ENCODE assay signal across 1 cellular context in the genomic region with DNA sequence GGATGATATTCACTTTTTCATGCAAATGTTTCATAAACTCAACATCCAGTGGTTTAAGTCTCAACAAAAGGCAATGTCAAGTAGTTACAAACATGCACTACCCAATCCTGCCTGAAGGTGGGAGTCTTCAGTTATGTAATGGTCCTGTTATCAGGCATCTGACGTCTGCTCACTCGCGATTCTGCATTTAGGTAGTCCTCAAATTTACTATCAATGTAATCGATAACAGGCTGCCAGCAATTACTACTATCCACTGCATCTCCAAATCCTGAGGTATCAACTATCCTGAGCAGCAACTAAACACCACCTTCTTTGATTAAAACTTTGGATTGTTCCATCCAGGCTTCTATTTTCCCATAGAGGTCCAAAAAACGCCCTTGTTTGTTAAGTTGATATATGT.
TF ChIP-seq lines count a peak whose summit lies in the region.

No MANE protein-coding gene starts in this region.

TF ChIP-seq in HEK293, 187 proteins besides CTCF, POLR2A, EP300 and RAD21:
- TF ChIP-seq ZBTB17 (tag by site-specific recombination; IDR thresholded peaks at IDR 0.05) (peak; percentile 23; the same call in 1 of the 2 replicates), ZNF654 (tag by site-specific recombination; IDR thresholded peaks at IDR 0.05; ENCODE audit: low read depth) (peak; percentile 60), MZF1 (tag by site-specific recombination; IDR thresholded peaks at IDR 0.05; ENCODE audit: borderline replicate concordance) (no peak)
